1 cellular context compared by ENCODE assay signal in genomic region chr5:36035696-36036095, GRCh38.
TF ChIP-seq lines count a peak whose summit lies in the region.

No MANE protein-coding gene starts in this region.

TF ChIP-seq in WTC11, 78 proteins besides CTCF, POLR2A, EP300 and RAD21 (continued from another document):
- TF ChIP-seq ZNF512 (CRISPR knock-in tag; IDR thresholded peaks at IDR 0.05; ENCODE audit: borderline replicate concordance) (no peak), SMAD4 (CRISPR knock-in tag; IDR thresholded peaks at IDR 0.05) (no peak), ZNF121 (CRISPR knock-in tag; IDR thresholded peaks at IDR 0.05) (no peak), USF2 (CRISPR knock-in tag; IDR thresholded peaks at IDR 0.05) (no peak), ZNF425 (CRISPR knock-in tag; conservative IDR thresholded peaks at IDR 0.05) (no peak), ATF6 (CRISPR knock-in tag; IDR thresholded peaks at IDR 0.05) (no peak), ATF3 (CRISPR knock-in tag; conservative IDR thresholded peaks at IDR 0.05) (no peak), ZNF396 (CRISPR knock-in tag; IDR thresholded peaks at IDR 0.05; ENCODE audit: borderline replicate concordance) (no peak), GABPB1 (CRISPR knock-in tag; IDR thresholded peaks at IDR 0.05) (no peak), RELA (CRISPR knock-in tag; IDR thresholded peaks at IDR 0.05; ENCODE audit: borderline replicate concordance) (no peak), NR1H2 (CRISPR knock-in tag; IDR thresholded peaks at IDR 0.05) (no peak), ZBTB43 (CRISPR knock-in tag; IDR thresholded peaks at IDR 0.05) (no peak)
